Comparison of ENCODE assay signal across 1 cellular context in the genomic region with DNA sequence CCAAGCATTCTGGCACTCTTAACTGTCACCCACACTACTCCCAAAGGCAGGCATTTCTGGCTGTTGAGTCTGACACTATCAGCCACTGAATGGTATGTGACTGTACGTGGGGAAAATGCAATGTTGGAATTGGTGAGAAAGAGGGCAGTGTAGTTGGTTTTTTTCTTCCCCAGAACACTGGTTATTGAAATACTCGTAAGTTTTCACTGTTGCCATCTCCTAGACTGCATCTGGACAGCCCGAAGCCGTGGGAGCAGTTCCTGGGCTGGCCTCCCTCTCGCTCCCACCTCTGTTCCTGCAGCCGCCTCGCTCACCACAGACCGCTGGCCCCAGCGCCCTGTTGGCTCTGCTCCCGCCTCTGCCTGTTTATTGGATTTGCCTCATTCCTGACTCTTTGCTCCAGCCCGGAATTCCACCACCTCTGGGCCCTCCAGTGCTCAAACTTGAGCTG.
A peak's percentile ranks its signal among the peaks of the same experiment; 100 is the strongest.
TF ChIP-seq lines count a peak whose summit lies in the region.

No MANE protein-coding gene starts in this region.

TF ChIP-seq in IMR-90, 13 proteins besides CTCF, POLR2A, EP300 and RAD21:
- TF ChIP-seq RFX5 (IDR thresholded peaks at IDR 0.05; ENCODE audit: low read depth, low read length) (no peak), SMC3 (IDR thresholded peaks at IDR 0.05; ENCODE audit: low read depth, low read length) (0 out of 2 replicates have a peak, but pooled peaks have one; percentile 1)
- TF ChIP-seq, protein P1, sequence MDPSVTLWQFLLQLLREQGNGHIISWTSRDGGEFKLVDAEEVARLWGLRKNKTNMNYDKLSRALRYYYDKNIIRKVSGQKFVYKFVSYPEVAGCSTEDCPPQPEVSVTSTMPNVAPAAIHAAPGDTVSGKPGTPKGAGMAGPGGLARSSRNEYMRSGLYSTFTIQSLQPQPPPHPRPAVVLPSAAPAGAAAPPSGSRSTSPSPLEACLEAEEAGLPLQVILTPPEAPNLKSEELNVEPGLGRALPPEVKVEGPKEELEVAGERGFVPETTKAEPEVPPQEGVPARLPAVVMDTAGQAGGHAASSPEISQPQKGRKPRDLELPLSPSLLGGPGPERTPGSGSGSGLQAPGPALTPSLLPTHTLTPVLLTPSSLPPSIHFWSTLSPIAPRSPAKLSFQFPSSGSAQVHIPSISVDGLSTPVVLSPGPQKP (IDR thresholded peaks at IDR 0.05; ENCODE audit: borderline replicate concordance, low read depth, low read length) = no peak
TF ChIP-seq in IMR-90: peak in this region for 1.
